ENCODE assay signal across 8 cellular contexts in genomic region chr19:49514151-49514550, GRCh38. TPM values are rescaled to one million over a fixed set of nuclear protein-coding genes. Genes with fewer than 3 reads are reported as not detected.
DNase-seq lines count a peak whose midpoint lies in the region; ATAC-seq and TF ChIP-seq lines count a peak whose summit lies in the region.
"Had no signal": no experiment of that assay in that cellular context is flagged by ENCODE, and none has a peak within 500 bp of the region (broad histone marks: within the 10 kb centered on the region; RNA-seq: fewer than 3 reads in every experiment).

No MANE protein-coding gene starts in this region.

- H3K4me1 ChIP-seq in A673 (ENCODE audit: insufficient read depth, low read length, poor library complexity, severe bottlenecking) (peaks cover 39% of the 10 kb centered on the region), NT2/D1 (ENCODE audit: insufficient read depth, insufficient read length) (peaks cover 10% of the 10 kb centered on the region)

- H3K36me3 ChIP-seq in A673 (ENCODE audit: insufficient read depth, low read length, poor library complexity, severe bottlenecking) (peaks cover 29% of the 10 kb centered on the region), NT2/D1 (ENCODE audit: insufficient read depth, insufficient read length, low read length) (no peaks in the 10 kb centered on the region)
- H3K36me3 ChIP-seq: MG63 had no signal

- CTCF ChIA-PET in A673 (lab: Charles Lee), result no interaction called here

- POLR2A ChIA-PET in A673 (lab: Charles Lee; ENCODE audit: low non-redundant PET), result no interaction called here

- H3K4me3 ChIP-seq in A673 (ENCODE audit: low read depth, low read length, poor library complexity, severe bottlenecking) (peak overlapping the region; percentile 84), NT2/D1 (ENCODE audit: insufficient read length, low read depth) (no peak overlapping the region)

- DNase-seq in A673 (ENCODE audit: low spot score) (no peak), NT2/D1 (ENCODE audit: low read depth, low spot score) (no peak), left colon (peak in 1 of 2 donors; percentile 31), cerebellar cortex (ENCODE audit: low spot score) (no peak)
- DNase-seq: MG63; stimulated activated CD4-positive, alpha-beta T cell treated with anti-CD3 and anti-CD28 coated beads, Interleukin-2, amount 100 ng/mL, for 24 hours had no signal

- ATAC-seq in left colon (peak; percentile 43), HG03354 (IDR thresholded peaks at IDR 0.05; ENCODE audit: poor library complexity, severe bottlenecking, unreplicated experiment) (no peak), HG03460 (IDR thresholded peaks at IDR 0.05; ENCODE audit: unreplicated experiment) (no peak)

- H3K27ac ChIP-seq in A673 (ENCODE audit: low read depth, low read length, poor library complexity, severe bottlenecking), result peak overlapping the region; percentile 95

- TF ChIP-seq CTCF in A673 (conservative IDR thresholded peaks at IDR 0.05; ENCODE audit: low read depth, low read length), result no peak

- H3K9me3 ChIP-seq in A673 (ENCODE audit: low read depth, low read length, poor library complexity, severe bottlenecking) (no peaks in the 10 kb centered on the region), NT2/D1 (ENCODE audit: insufficient read depth, low read length) (no peaks in the 10 kb centered on the region)
- H3K9me3 ChIP-seq: MG63 had no signal

- intact Hi-C loops in A673 (cut with micrococcal nuclease; ENCODE audit: unreplicated experiment) (loop anchor here (10.0 kb wide), 1 partner anchor 1221 kb away; no protein-coding TSS in a partner anchor), left colon (cut with DNase I, micrococcal nuclease) (no loop called here)

- H3K27me3 ChIP-seq in A673 (replicated peaks; ENCODE audit: insufficient read depth, low read depth, low read length, poor library complexity), result no peaks in the 10 kb centered on the region
- no peaks in the 10 kb centered on the region for H3K27me3 ChIP-seq in NT2/D1 (ENCODE audit: insufficient read depth, insufficient read length)
- H3K27me3 ChIP-seq: MG63 had no signal

- H3K9ac ChIP-seq in NT2/D1 (ENCODE audit: insufficient read length, low read depth), result peak overlapping the region; percentile 77

- BruUV-seq in A673 (replicated peaks; lab: Mats Ljungman, UMichigan), result no TSS peak

RNA-seq across cellular contexts. Expression of gene FCGRT, which starts 1.7 kb away (rescaled TPM):
- 396 and 482 TPM in 2 replicates for total RNA-seq in A673 (2021)
- total RNA-seq in left colon, result 100 to 1,000 TPM; 411 to 508 TPM

RNA-seq across cellular contexts. Expression of gene RCN3, which starts 13.7 kb away (rescaled TPM):
- total RNA-seq in A673 (2021) (82.9 and 95.3 TPM in 2 replicates), left colon (10 to 100 TPM; 18.2 to 21.7 TPM)

RNA-seq across cellular contexts. Expression of gene RPS11, which starts 17.9 kb away (rescaled TPM):
- total RNA-seq in A673 (2021) (2,088 and 2,093 TPM in 2 replicates), left colon (1,000 to 10,000 TPM; 1,501 to 1,657 TPM)

RNA-seq across cellular contexts. Expression of gene RPL13A, which starts 26.7 kb away (rescaled TPM):
- 2,390 and 2,393 TPM in 2 replicates for total RNA-seq in A673 (2021)
- 1,000 to 10,000 TPM; 2,164 to 2,325 TPM for total RNA-seq in left colon

RNA-seq across cellular contexts. Expression of gene FLT3LG, which starts 40.1 kb away (rescaled TPM):
- total RNA-seq in A673 (2021), result 6.5 and 6.9 TPM in 2 replicates
- total RNA-seq in left colon, result 1 to 10 TPM; 3.4 to 6.4 TPM
